Comparison of ENCODE assay signal across 8 cellular contexts in the genomic region with DNA sequence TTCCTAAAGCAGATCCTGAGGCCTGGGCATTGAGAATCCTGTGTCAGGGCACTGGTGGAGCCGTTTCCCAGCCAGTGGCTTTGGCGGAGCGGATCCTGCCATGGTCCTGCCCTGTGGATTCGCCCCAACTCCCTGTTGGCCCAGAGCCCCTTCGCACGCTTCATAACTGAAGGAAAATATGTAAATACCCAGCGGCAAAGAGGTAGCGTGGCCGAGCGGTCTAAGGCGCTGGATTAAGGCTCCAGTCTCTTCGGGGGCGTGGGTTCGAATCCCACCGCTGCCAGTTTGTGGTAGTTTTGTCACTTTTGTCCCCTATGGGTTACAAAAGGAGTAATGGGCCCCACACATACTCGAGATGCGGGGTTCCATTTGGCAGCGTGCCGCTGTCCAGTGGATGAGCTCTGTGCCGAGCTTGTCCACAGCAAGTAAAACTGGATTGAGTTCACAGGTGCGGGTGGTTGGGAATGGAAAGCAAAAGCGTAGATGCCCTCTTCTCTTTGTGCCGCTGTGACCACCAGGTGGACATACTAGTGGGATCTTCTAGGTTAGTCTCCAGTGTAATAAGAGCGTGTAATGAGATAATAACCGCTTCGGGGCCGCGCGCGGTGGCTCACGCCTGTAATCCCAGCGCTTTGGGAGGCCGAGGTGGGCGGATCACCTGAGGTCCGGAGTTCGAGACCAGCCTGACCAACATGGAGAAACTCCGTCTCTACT. TPM values are rescaled to one million over a fixed set of nuclear protein-coding genes. Genes with fewer than 3 reads are reported as not detected.
DNase-seq lines count a peak whose midpoint lies in the region; ATAC-seq, FAIRE-seq and TF ChIP-seq lines count a peak whose summit lies in the region.

No MANE protein-coding gene starts in this region.

- no peaks in the 10 kb centered on the region for H3K9me2 ChIP-seq in neural cell (ENCODE audit: insufficient read depth, low read length)

- H3K9me3 ChIP-seq in HEK293 (ENCODE audit: control insufficient read depth, insufficient read depth, low read depth, low read length) (no peaks in the 10 kb centered on the region), fibroblast of lung (ENCODE audit: control insufficient read depth, insufficient read depth, low read depth, low read length) (no peaks in the 10 kb centered on the region), neural cell (ENCODE audit: low read length) (no peaks in the 10 kb centered on the region)

- H3K4me3 ChIP-seq in HEK293 (ENCODE audit: low read depth, low read length) (peak overlapping the region; percentile 48), fibroblast of lung (replicated peaks in 1 of 4; ENCODE audit: control extremely low read depth in 1 of 4, insufficient read depth in 1 of 4, low read depth in 3 of 4, low read length in 4 of 4) (peak overlapping the region; percentile 50 to 86 (median 74)), neural cell (ENCODE audit: low read length) (peak overlapping the region; percentile 83)

- H3K36me3 Mint-ChIP-seq in activated CD4-positive, alpha-beta memory T cell treated with anti-CD3 and anti-CD28 coated beads for 36 hours: peaks cover 14% of the 10 kb centered on the region

- peak overlapping the region; percentile 48; the same call in 1 of the 2 replicates for H3K27ac ChIP-seq in HEK293 (ENCODE audit: extremely low read depth, low read depth, low read length)
- peak overlapping the region; percentile 54 for H3K27ac ChIP-seq in fibroblast of lung (ENCODE audit: insufficient read depth, low read length)
- H3K27ac ChIP-seq in neural cell (ENCODE audit: low read length): no peak overlapping the region

- H3K4me1 Mint-ChIP-seq in activated CD4-positive, alpha-beta memory T cell treated with anti-CD3 and anti-CD28 coated beads for 36 hours (ENCODE audit: low read depth): peaks cover 41% of the 10 kb centered on the region

- no peak for TF ChIP-seq RAD21 in neural cell (conservative IDR thresholded peaks at IDR 0.05)

- no peaks in the 10 kb centered on the region for H3K27me3 ChIP-seq in fibroblast of lung (ENCODE audit: control insufficient read depth, insufficient read depth, low read length)
- H3K27me3 ChIP-seq in neural cell (ENCODE audit: insufficient read depth, low read depth, low read length): no peaks in the 10 kb centered on the region

- H3K9me3 Mint-ChIP-seq in activated CD4-positive, alpha-beta memory T cell treated with anti-CD3 and anti-CD28 coated beads for 36 hours: peaks cover 6% of the 10 kb centered on the region

- TF ChIP-seq CTCF in HEK293 (tag by site-specific recombination; IDR thresholded peaks at IDR 0.05) (peak; percentile 84), fibroblast of lung (conservative IDR thresholded peaks at IDR 0.05 in 1 of 2, IDR thresholded peaks at IDR 0.05 in 1 of 2; ENCODE audit: low read depth in 1 of 2, low read length in 2 of 2) (peak; percentile 7 to 33), neural cell (IDR thresholded peaks at IDR 0.05; ENCODE audit: poor library complexity, severe bottlenecking) (peak; percentile 29)

- H3K4me1 ChIP-seq in HEK293 (ENCODE audit: control insufficient read depth, insufficient read depth, low read length): no peaks in the 10 kb centered on the region
- H3K4me1 ChIP-seq in fibroblast of lung (ENCODE audit: control insufficient read depth, extremely low read depth, insufficient read depth, low read length): no peaks in the 10 kb centered on the region

- ATAC-seq in GM21390 (IDR thresholded peaks at IDR 0.05; ENCODE audit: unreplicated experiment) (no peak), HG03457 (IDR thresholded peaks at IDR 0.05; ENCODE audit: unreplicated experiment) (no peak)

- intact Hi-C loops in activated CD4-positive, alpha-beta memory T cell treated with anti-CD3 and anti-CD28 coated beads for 36 hours (cut with micrococcal nuclease): loop anchor here (2.0 kb wide), 2 partner anchors 15 to 27 kb away; no protein-coding TSS in a partner anchor

- POLR2A ChIA-PET in HEK293 (lab: Yijun Ruan, JAX): interaction anchor here (0.7 to 4.0 kb wide), 7 partner anchors 10 to 751 kb away, joined by 3 to 29 read pairs (median 6); a partner anchor contains a TSS
- POLR2A ChIA-PET in activated CD4-positive, alpha-beta memory T cell treated with anti-CD3 and anti-CD28 coated beads for 36 hours (lab: Charles Lee): interaction anchor here (0.6 to 4.2 kb wide), 3 partner anchors 19 to 49 kb away, joined by 3 to 37 read pairs (median 3); no protein-coding TSS in a partner anchor

- CTCF ChIA-PET in HEK293 (lab: Yijun Ruan, JAX): interaction anchor here (1.2 to 1.3 kb wide), 3 partner anchors 14 to 26 kb away, joined by 3 to 4 read pairs (median 4); no protein-coding TSS in a partner anchor
- CTCF ChIA-PET in activated CD4-positive, alpha-beta memory T cell treated with anti-CD3 and anti-CD28 coated beads for 36 hours (lab: Charles Lee): interaction anchor here (1.1 to 2.8 kb wide), 4 partner anchors 20 to 35 kb away, joined by 3 to 30 read pairs (median 10); a partner anchor contains a TSS

- H3K4me3 Mint-ChIP-seq in activated CD4-positive, alpha-beta memory T cell treated with anti-CD3 and anti-CD28 coated beads for 36 hours: peak overlapping the region; percentile 80

- peak; percentile 80 for DNase-seq in activated CD4-positive, alpha-beta memory T cell treated with anti-CD3 and anti-CD28 coated beads for 36 hours
- DNase-seq in fibroblast of lung (ENCODE audit: low read depth in 2 of 2) (peak; percentile 80 to 84), urothelium cell line (ENCODE audit: low spot score) (peak; percentile 64), OCI-M2 (lab: John Stamatoyannopoulos, UW; ENCODE audit: unreplicated experiment) (no peak)

- H3K4me2 ChIP-seq in fibroblast of lung (ENCODE audit: extremely low read depth, insufficient read depth, low read length) (peak overlapping the region; percentile 83), neural cell (ENCODE audit: low read length) (peak overlapping the region; percentile 19)

- H2AFZ ChIP-seq in fibroblast of lung (ENCODE audit: low read length): peak overlapping the region; percentile 60
- no peak overlapping the region for H2AFZ ChIP-seq in neural cell (ENCODE audit: low read depth, low read length)

- H3F3A ChIP-seq in neural cell (ENCODE audit: insufficient read depth, low read length, poor library complexity, severe bottlenecking): peaks cover 9% of the 10 kb centered on the region

- peak overlapping the region; percentile 87 for H3K27ac Mint-ChIP-seq in activated CD4-positive, alpha-beta memory T cell treated with anti-CD3 and anti-CD28 coated beads for 36 hours

- no peak overlapping the region for H3K9ac ChIP-seq in fibroblast of lung (ENCODE audit: insufficient read depth, low read length)
- peak overlapping the region; percentile 16 for H3K9ac ChIP-seq in neural cell (ENCODE audit: low read length)

- no peaks in the 10 kb centered on the region for H3K36me3 ChIP-seq in HEK293 (ENCODE audit: control insufficient read depth in 2 of 2, insufficient read depth in 1 of 2, low read length in 2 of 2)
- H3K36me3 ChIP-seq in fibroblast of lung (ENCODE audit: control insufficient read depth, insufficient read depth, low read length): no peaks in the 10 kb centered on the region
- H3K36me3 ChIP-seq in neural cell (ENCODE audit: insufficient read depth, low read length): no peaks in the 10 kb centered on the region

- H4K20me1 ChIP-seq in fibroblast of lung (ENCODE audit: control insufficient read depth, extremely low read depth, insufficient read depth, low read length): no peaks in the 10 kb centered on the region
- H4K20me1 ChIP-seq in neural cell (ENCODE audit: insufficient read depth): no peaks in the 10 kb centered on the region

- peaks cover 13% of the 10 kb centered on the region for H3K27me3 Mint-ChIP-seq in activated CD4-positive, alpha-beta memory T cell treated with anti-CD3 and anti-CD28 coated beads for 36 hours

- H3K79me2 ChIP-seq in fibroblast of lung (ENCODE audit: control insufficient read depth, insufficient read depth, low read length) (no peaks in the 10 kb centered on the region), neural cell (replicated peaks; ENCODE audit: insufficient read depth, low read length) (no peaks in the 10 kb centered on the region)

- no peak for TF ChIP-seq EP300 in neural cell (conservative IDR thresholded peaks at IDR 0.05; ENCODE audit: poor library complexity, severe bottlenecking)

- no peak for FAIRE-seq in urothelium cell line (lab: Jason Lieb, UNC)

RNA-seq across cellular contexts. Expression of a gene that starts 17.3 kb away (rescaled TPM):
- 1 to 10 TPM; 2.9 to 3.5 TPM for total RNA-seq in activated CD4-positive, alpha-beta memory T cell treated with anti-CD3 and anti-CD28 coated beads for 36 hours
- total RNA-seq in fibroblast of lung: 2.3 and 7.3 TPM in 2 replicates
- polyA plus RNA-seq in fibroblast of lung (4.7 and 6.9 TPM in 2 replicates), neural cell (1.4 and 2.1 TPM in 2 replicates)
- 6.2 and 7.8 TPM in 2 replicates for polyA plus RNA-seq in fibroblast of lung (2012)
- polyA minus RNA-seq in fibroblast of lung (ENCODE audit: low replicate concordance) (0.55 and 1.9 TPM in 2 replicates), neural cell (0.93 TPM in 1 of 2 replicates, not detected in the other)

RNA-seq across cellular contexts. Expression of a gene that starts 35.4 kb away (rescaled TPM):
- 10 to 100 TPM; 35.3 to 36.4 TPM for total RNA-seq in activated CD4-positive, alpha-beta memory T cell treated with anti-CD3 and anti-CD28 coated beads for 36 hours
- total RNA-seq in fibroblast of lung: 13.9 and 17.0 TPM in 2 replicates
- polyA plus RNA-seq in fibroblast of lung (8.3 and 11.0 TPM in 2 replicates), neural cell (32.1 and 37.7 TPM in 2 replicates)
- 15.1 and 19.1 TPM in 2 replicates for polyA plus RNA-seq in fibroblast of lung (2012)
- polyA minus RNA-seq in fibroblast of lung (ENCODE audit: low replicate concordance) (10.5 and 10.8 TPM in 2 replicates), neural cell (25.5 and 33.1 TPM in 2 replicates)

RNA-seq across cellular contexts. Expression of a gene that starts 40.3 kb away (rescaled TPM):
- not detected for total RNA-seq in activated CD4-positive, alpha-beta memory T cell treated with anti-CD3 and anti-CD28 coated beads for 36 hours
- not detected in 2 replicates for total RNA-seq in fibroblast of lung
- polyA plus RNA-seq in fibroblast of lung (not detected in 2 replicates), neural cell (not detected in 2 replicates)
- polyA plus RNA-seq in fibroblast of lung (2012): not detected in 2 replicates
- polyA minus RNA-seq in fibroblast of lung (ENCODE audit: low replicate concordance) (not detected in 2 replicates), neural cell (not detected in 2 replicates)

RNA-seq across cellular contexts. Expression of a gene that starts 56.0 kb away (rescaled TPM):
- total RNA-seq in activated CD4-positive, alpha-beta memory T cell treated with anti-CD3 and anti-CD28 coated beads for 36 hours: 1,000 to 10,000 TPM; 2,635 to 2,697 TPM
- 4,649 and 6,091 TPM in 2 replicates for total RNA-seq in fibroblast of lung
- polyA plus RNA-seq in fibroblast of lung (3,014 and 3,409 TPM in 2 replicates), neural cell (2,178 and 2,281 TPM in 2 replicates)
- 2,910 and 3,137 TPM in 2 replicates for polyA plus RNA-seq in fibroblast of lung (2012)
- polyA minus RNA-seq in fibroblast of lung (ENCODE audit: low replicate concordance) (11,904 and 12,258 TPM in 2 replicates), neural cell (1,575 and 1,611 TPM in 2 replicates)

RNA-seq across cellular contexts. Expression of a gene that starts 56.7 kb away (rescaled TPM):
- not detected for total RNA-seq in activated CD4-positive, alpha-beta memory T cell treated with anti-CD3 and anti-CD28 coated beads for 36 hours
- total RNA-seq in fibroblast of lung: not detected in 2 replicates
- polyA plus RNA-seq in fibroblast of lung (not detected in 2 replicates), neural cell (not detected in 2 replicates)
- not detected in 2 replicates for polyA plus RNA-seq in fibroblast of lung (2012)
- polyA minus RNA-seq in fibroblast of lung (ENCODE audit: low replicate concordance) (not detected in 2 replicates), neural cell (not detected in 2 replicates)

Comparison
In these comparisons a context has a peak if more than half of its experiments do, and no peak if none do; other contexts are left out.
1. CTCF ChIP-seq: peak in every context shown above with its lines; median percentile 84 in HEK293; 29 in neural cell; 20 in fibroblast of lung.